9 cellular contexts compared by ENCODE assay signal in genomic region chr2:181955010-181955409, GRCh38.
DNase-seq lines count a peak whose midpoint lies in the region; TF ChIP-seq lines count a peak whose summit lies in the region.
"Had no signal": no experiment of that assay in that cellular context is flagged by ENCODE, and none has a peak within 500 bp of the region (broad histone marks: within the 10 kb centered on the region; RNA-seq: fewer than 3 reads in every experiment).

No MANE protein-coding gene starts in this region.

- H3K79me2 ChIP-seq in ACC112 (ENCODE audit: control insufficient read depth, insufficient read depth, low read length, unreplicated experiment), result no peaks in the 10 kb centered on the region
- H3K79me2 ChIP-seq in SU-DHL-6 (ENCODE audit: insufficient read depth, low read length), result no peaks in the 10 kb centered on the region

- H3K9me3 ChIP-seq in SU-DHL-6 (ENCODE audit: insufficient read depth, low read length), result no peaks in the 10 kb centered on the region
- H3K9me3 ChIP-seq in tibial artery, result no peaks in the 10 kb centered on the region

- H3K9me2 ChIP-seq in SU-DHL-6 (replicated peaks; ENCODE audit: insufficient read depth, low read length), result no peaks in the 10 kb centered on the region

- no peaks in the 10 kb centered on the region for H4K20me1 ChIP-seq in SU-DHL-6 (ENCODE audit: low read depth, low read length)

- peak overlapping the region; percentile 58 for H3K4me2 ChIP-seq in SU-DHL-6 (ENCODE audit: low read depth, low read length, poor library complexity, severe bottlenecking)

- no peak overlapping the region for H3K9ac ChIP-seq in SU-DHL-6 (ENCODE audit: low read length)

- H3K27ac ChIP-seq in ACC112 (ENCODE audit: low read depth, low read length), result peak overlapping the region; percentile 80
- no peak overlapping the region for H3K27ac ChIP-seq in SU-DHL-6 (ENCODE audit: low read depth, low read length)
- no peak overlapping the region for H3K27ac ChIP-seq in tibial artery

- H3K4me1 ChIP-seq in ACC112 (ENCODE audit: control insufficient read depth, insufficient read depth, low read length, unreplicated experiment) (peaks cover 41% of the 10 kb centered on the region), tibial artery (peaks cover 0 to 7% (median 0%) of the 10 kb centered on the region in 4 donors)

- H2AFZ ChIP-seq in ACC112 (ENCODE audit: low read length, unreplicated experiment), result peak overlapping the region; percentile 51
- H2AFZ ChIP-seq in SU-DHL-6 (ENCODE audit: low read depth, low read length, severe bottlenecking), result peak overlapping the region; percentile 93

- no peak for TF ChIP-seq CTCF in SU-DHL-6 (IDR thresholded peaks at IDR 0.05; ENCODE audit: insufficient read depth, low read length, poor library complexity, severe bottlenecking)
- TF ChIP-seq CTCF in tibial artery (IDR thresholded peaks at IDR 0.05), result no peak

- H3K36me3 ChIP-seq in ACC112 (ENCODE audit: insufficient read depth, low read length) (no peaks in the 10 kb centered on the region), SU-DHL-6 (ENCODE audit: low read length) (no peaks in the 10 kb centered on the region), tibial artery (no peaks in the 10 kb centered on the region)

- H3K4me3 ChIP-seq in ACC112 (ENCODE audit: low read depth, low read length), result peak overlapping the region; percentile 66
- no peak overlapping the region for H3K4me3 ChIP-seq in SU-DHL-6 (ENCODE audit: insufficient read depth, low read length, poor library complexity, severe bottlenecking)
- no peak overlapping the region for H3K4me3 ChIP-seq in tibial artery

- peak; percentile 63 for DNase-seq in HS-27A (ENCODE audit: low read depth)
- peak; percentile 60 for DNase-seq in foreskin melanocyte
- no peak for DNase-seq in tibial artery
- DNase-seq in SKM-1 (lab: John Stamatoyannopoulos, UW; ENCODE audit: unreplicated experiment), result no peak
- no peak for DNase-seq in NK-92 treated with Interleukin-12 subunit alpha and Interleukin-12 subunit beta, amount 100 ng/mL, for 24 hours (lab: John Stamatoyannopoulos, UW)
- DNase-seq in NCI-H82 (lab: John Stamatoyannopoulos, UW), result no peak
- DNase-seq: activated gamma-delta T cell treated with Interleukin-2 at 50 U/mL for 16 hours had no signal

- H3K27me3 ChIP-seq in ACC112 (ENCODE audit: insufficient read depth, low read length), result no peaks in the 10 kb centered on the region
- no peaks in the 10 kb centered on the region for H3K27me3 ChIP-seq in SU-DHL-6 (ENCODE audit: low read length)
- no peaks in the 10 kb centered on the region for H3K27me3 ChIP-seq in tibial artery

- intact Hi-C loops in tibial artery (cut with DNase I; ENCODE audit: low total_unique reads), result no loop called here

- H3F3A ChIP-seq in SU-DHL-6 (ENCODE audit: insufficient read depth), result no peaks in the 10 kb centered on the region

Comparison
In these comparisons a context has a peak if more than half of its experiments do, and no peak if none do; other contexts are left out.
1. DNase-seq: peak in HS-27A (single experiment) and foreskin melanocyte (single experiment); none in tibial artery (0 of 2), SKM-1 (single experiment), NK-92 treated with Interleukin-12 subunit alpha and Interleukin-12 subunit beta, amount 100 ng/mL, for 24 hours (single experiment) and NCI-H82 (single experiment).